Comparison of ENCODE assay signal across 8 cellular contexts in genomic region chr16:57544129-57544653, GRCh38. TPM values are rescaled to one million over a fixed set of nuclear protein-coding genes. Genes with fewer than 3 reads are reported as not detected.
A peak's percentile ranks its signal among the peaks of the same experiment; 100 is the strongest.
DNase-seq lines count a peak whose midpoint lies in the region; ATAC-seq, FAIRE-seq and TF ChIP-seq lines count a peak whose summit lies in the region.

No MANE protein-coding gene starts in this region.

- intact Hi-C loops in uterus (cut with DNase I; ENCODE audit: low total_unique reads), result no loop called here
- intact Hi-C loops in thyroid gland (cut with DNase I), result no loop called here
- intact Hi-C loops in PC-3 (cut with micrococcal nuclease), result no loop called here

- H3K27ac ChIP-seq in astrocyte (ENCODE audit: low read depth, low read length), result no peak overlapping the region
- H3K27ac ChIP-seq in uterus, result no peak overlapping the region
- H3K27ac ChIP-seq in thyroid gland, result no peak overlapping the region
- H3K27ac ChIP-seq in PC-3 (ENCODE audit: low read length), result no peak overlapping the region

- H3K36me3 ChIP-seq in astrocyte (ENCODE audit: insufficient read depth, low read length) (no peaks in the 10 kb centered on the region), uterus (no peaks in the 10 kb centered on the region), thyroid gland (no peaks in the 10 kb centered on the region), PC-3 (ENCODE audit: low read depth, low read length) (no peaks in the 10 kb centered on the region)

- DNase-seq in KG1 (lab: John Stamatoyannopoulos, UW) (peak; percentile 80), astrocyte (ENCODE audit: low read depth) (peak; percentile 33), uterus (peak; percentile 1 to 5), thyroid gland (no peak), PC-3 (no peak)
- no peak for DNase-seq in central memory CD4-positive, alpha-beta T cell

- no peak overlapping the region for H3K4me3 ChIP-seq in astrocyte (ENCODE audit: insufficient read depth, low read depth, low read length)
- no peak overlapping the region for H3K4me3 ChIP-seq in uterus
- H3K4me3 ChIP-seq in thyroid gland (replicated peaks in 1 of 3), result no peak overlapping the region
- H3K4me3 ChIP-seq in PC-3 (ENCODE audit: low read length), result no peak overlapping the region

- peak; percentile 69 for ATAC-seq in GM18508 (IDR thresholded peaks at IDR 0.05; ENCODE audit: insufficient read depth, unreplicated experiment)
- ATAC-seq in GM21619 (IDR thresholded peaks at IDR 0.05; ENCODE audit: unreplicated experiment), result peak; percentile 69
- ATAC-seq in PC-3, result no peak

- H3K9ac ChIP-seq in astrocyte (ENCODE audit: low read length) (no peak overlapping the region), PC-3 (ENCODE audit: low read length) (no peak overlapping the region)

- no peak for TF ChIP-seq CTCF in astrocyte (IDR thresholded peaks at IDR 0.05; ENCODE audit: insufficient read depth, low read depth, low read length)
- TF ChIP-seq CTCF in uterus (IDR thresholded peaks at IDR 0.05), result no peak
- no peak for TF ChIP-seq CTCF in thyroid gland (IDR thresholded peaks at IDR 0.05)
- TF ChIP-seq CTCF in PC-3 (conservative IDR thresholded peaks at IDR 0.05; ENCODE audit: low read depth, low read length), result no peak

- H3K27me3 ChIP-seq in astrocyte (ENCODE audit: insufficient read depth, low read length), result peaks cover 8% of the 10 kb centered on the region
- no peaks in the 10 kb centered on the region for H3K27me3 ChIP-seq in uterus
- H3K27me3 ChIP-seq in thyroid gland, result no peaks in the 10 kb centered on the region
- no peaks in the 10 kb centered on the region for H3K27me3 ChIP-seq in PC-3 (ENCODE audit: low read length)

- no peak overlapping the region for H2AFZ ChIP-seq in astrocyte (ENCODE audit: low read depth, low read length)
- H2AFZ ChIP-seq in PC-3 (ENCODE audit: low read length), result no peak overlapping the region

- H3K4me2 ChIP-seq in astrocyte (ENCODE audit: low read length) (no peak overlapping the region), PC-3 (ENCODE audit: low read length) (no peak overlapping the region)

- FAIRE-seq in astrocyte (lab: Jason Lieb, UNC), result no peak

- TF ChIP-seq POLR2A in uterus (IDR thresholded peaks at IDR 0.05) (no peak), thyroid gland (IDR thresholded peaks at IDR 0.05) (no peak)

- peaks cover 8% of the 10 kb centered on the region for H3K9me3 Mint-ChIP-seq in astrocyte (ENCODE audit: unreplicated experiment)

- H4K20me1 ChIP-seq in astrocyte (ENCODE audit: insufficient read depth, low read length), result no peaks in the 10 kb centered on the region
- no peaks in the 10 kb centered on the region for H4K20me1 ChIP-seq in PC-3 (ENCODE audit: low read length)

- POLR2A ChIA-PET in PC-3 (lab: Charles Lee; ENCODE audit: unreplicated experiment), result no interaction called here

- H3K4me1 Mint-ChIP-seq in astrocyte (ENCODE audit: low read depth, unreplicated experiment), result peaks cover 12% of the 10 kb centered on the region

- H3K9me2 ChIP-seq in PC-3 (replicated peaks; ENCODE audit: low read length), result no peaks in the 10 kb centered on the region

- H3F3A ChIP-seq in PC-3 (ENCODE audit: low read length, unreplicated experiment), result no peaks in the 10 kb centered on the region

- H3K4me1 ChIP-seq in astrocyte (ENCODE audit: insufficient read depth, low read length) (no peaks in the 10 kb centered on the region), uterus (no peaks in the 10 kb centered on the region), thyroid gland (no peaks in the 10 kb centered on the region), PC-3 (ENCODE audit: insufficient read depth, low read length) (no peaks in the 10 kb centered on the region)

- no peaks in the 10 kb centered on the region for H3K79me2 ChIP-seq in astrocyte (ENCODE audit: insufficient read depth, low read length)
- no peaks in the 10 kb centered on the region for H3K79me2 ChIP-seq in PC-3 (ENCODE audit: low read length)

- H3K36me3 Mint-ChIP-seq in astrocyte (ENCODE audit: low read depth, unreplicated experiment), result no peaks in the 10 kb centered on the region

- no peak overlapping the region for H3K27ac Mint-ChIP-seq in astrocyte (ENCODE audit: unreplicated experiment)

- H3K27me3 Mint-ChIP-seq in astrocyte (ENCODE audit: low read depth, unreplicated experiment), result peaks cover 31% of the 10 kb centered on the region

- CTCF ChIA-PET in PC-3 (lab: Charles Lee), result no interaction called here

- H3K9me3 ChIP-seq in astrocyte (ENCODE audit: insufficient read depth, low read depth, low read length), result no peaks in the 10 kb centered on the region
- no peaks in the 10 kb centered on the region for H3K9me3 ChIP-seq in uterus
- H3K9me3 ChIP-seq in thyroid gland, result no peaks in the 10 kb centered on the region
- H3K9me3 ChIP-seq in PC-3 (ENCODE audit: low read length), result no peaks in the 10 kb centered on the region

- H3K4me3 Mint-ChIP-seq in astrocyte (ENCODE audit: unreplicated experiment), result no peak overlapping the region

- WGBS in thyroid gland, 2 donors, result 80 to 86% methylated on average over 4 of the region's 4 CpGs

- no TSS peak for BruUV-seq in PC-3 (replicated peaks; lab: Mats Ljungman, UMichigan)

RNA-seq across cellular contexts. Expression of gene ADGRG5, which starts 1.7 kb away (rescaled TPM):
- total RNA-seq in astrocyte (0.09 and 0.12 TPM in 2 replicates), uterus (1 to 10 TPM in 1 of 4 donors, under 1 TPM in 2, not detected in 1; 0.14 to 1.5 (median 0.76) TPM), thyroid gland (under 1 TPM; 0.22 to 0.63 (median 0.33) TPM), PC-3 (2014; rRNA removed) (not detected in 2 replicates)

RNA-seq across cellular contexts. Expression of gene CCDC102A, which starts 7.8 kb away (rescaled TPM):
- total RNA-seq in astrocyte, result 7.8 and 8.8 TPM in 2 replicates
- total RNA-seq in uterus, result 10 to 100 TPM in 3 of 4 donors, 1 to 10 TPM in 1; 8.7 to 23.6 (median 22.0) TPM
- total RNA-seq in thyroid gland, result 10 to 100 TPM; 13.1 to 34.9 (median 18.9) TPM
- 12.7 and 13.9 TPM in 2 replicates for total RNA-seq in PC-3 (2014; rRNA removed)

RNA-seq across cellular contexts. Expression of gene DOK4, which starts 57.9 kb away (rescaled TPM):
- total RNA-seq in astrocyte (25.5 and 28.4 TPM in 2 replicates), uterus (10 to 100 TPM in 3 of 4 donors, 1 to 10 TPM in 1; 1.8 to 31.6 (median 24.5) TPM), thyroid gland (10 to 100 TPM in 2 of 4 donors, 1 to 10 TPM in 2; 9.1 to 27.3 (median 13.3) TPM), PC-3 (2014; rRNA removed) (4.1 and 4.9 TPM in 2 replicates)

Comparison
In these comparisons a context has a peak if more than half of its experiments do, and no peak if none do; other contexts are left out.
1. DNase-seq: peak in KG1 (single experiment), astrocyte (single experiment) and uterus (2 of 2); none in central memory CD4-positive, alpha-beta T cell (single experiment), thyroid gland (0 of 2) and PC-3 (single experiment).